12 cellular contexts compared by ENCODE assay signal in genomic region chr13:50677687-50678463, GRCh38.
DNase-seq lines count a peak whose midpoint lies in the region; ATAC-seq and TF ChIP-seq lines count a peak whose summit lies in the region.
"Had no signal": no experiment of that assay in that cellular context is flagged by ENCODE, and none has a peak within 500 bp of the region (broad histone marks: within the 10 kb centered on the region; RNA-seq: fewer than 3 reads in every experiment).

No MANE protein-coding gene starts in this region.

- peak; percentile 16 for DNase-seq in BE2C
- DNase-seq in NCI-H1417 treated with DMSO at 0.1 percent for 48 hours (lab: John Stamatoyannopoulos, UW) = peak; percentile 65
- peak; percentile 19 for DNase-seq in brain microvascular endothelial cell
- DNase-seq in midbrain (lab: John Stamatoyannopoulos, UW) = peak; percentile 84
- no peak for DNase-seq in activated CD4-positive, alpha-beta T cell treated with anti-CD3 and anti-CD28 coated beads, Interleukin-2, amount 10 ng/mL, durations not matched to agents 24 days and 14 days
- DNase-seq in CD4-positive, alpha-beta T cell = no peak
- DNase-seq: activated T-cell treated with anti-CD3 and anti-CD28 coated beads, Interleukin-2, amount 50 U/mL, for 72 hours; NK-92 treated with Interleukin-12 subunit alpha and Interleukin-12 subunit beta, amount 100 ng/mL, for 24 hours had no signal

- in situ Hi-C loops in brain microvascular endothelial cell (cut with HindIII; ENCODE audit: low pct_ligation_motif_present, low sequenced_read_pairs) = no loop called here

- H3K27ac Mint-ChIP-seq in activated CD4-positive, alpha-beta T cell treated with anti-CD3 and anti-CD28 coated beads, Interleukin-2, amount 10 ng/mL, durations not matched to agents 24 days and 14 days = no peak overlapping the region
- no peak overlapping the region for H3K27ac Mint-ChIP-seq in CD4-positive, alpha-beta T cell
- H3K27ac Mint-ChIP-seq: activated T-cell treated with anti-CD3 and anti-CD28 coated beads, Interleukin-2, amount 50 U/mL, for 72 hours had no signal

- POLR2A ChIA-PET in CD4-positive, alpha-beta T cell (lab: Charles Lee) = interaction anchor here (0.6 kb wide), 1 partner anchor 720 kb away, joined by 3 read pairs; no protein-coding TSS in a partner anchor

- peaks cover 8% of the 10 kb centered on the region for H3K27me3 Mint-ChIP-seq in activated CD4-positive, alpha-beta T cell treated with anti-CD3 and anti-CD28 coated beads, Interleukin-2, amount 10 ng/mL, durations not matched to agents 24 days and 14 days
- H3K27me3 Mint-ChIP-seq in CD4-positive, alpha-beta T cell = no peaks in the 10 kb centered on the region

- no peaks in the 10 kb centered on the region for H3K36me3 Mint-ChIP-seq in activated CD4-positive, alpha-beta T cell treated with anti-CD3 and anti-CD28 coated beads, Interleukin-2, amount 10 ng/mL, durations not matched to agents 24 days and 14 days (ENCODE audit: low read depth)
- H3K36me3 Mint-ChIP-seq in CD4-positive, alpha-beta T cell (ENCODE audit: low read depth) = no peaks in the 10 kb centered on the region

- H3K27ac ChIP-seq in brain microvascular endothelial cell = peak overlapping the region; percentile 79
- H3K27ac ChIP-seq in CD4-positive, alpha-beta T cell (ENCODE audit: low read depth, low read length) = no peak overlapping the region
- H3K27ac ChIP-seq: BLaER1 treated with 17β-estradiol and CSF1 and Interleukin-3, amounts not matched to agents 10 nM and 100 nM; neutrophil had no signal

- H3K4me1 Mint-ChIP-seq in activated CD4-positive, alpha-beta T cell treated with anti-CD3 and anti-CD28 coated beads, Interleukin-2, amount 10 ng/mL, durations not matched to agents 24 days and 14 days = no peaks in the 10 kb centered on the region
- no peaks in the 10 kb centered on the region for H3K4me1 Mint-ChIP-seq in CD4-positive, alpha-beta T cell (ENCODE audit: low read depth)

- no peak overlapping the region for H3K4me3 Mint-ChIP-seq in activated CD4-positive, alpha-beta T cell treated with anti-CD3 and anti-CD28 coated beads, Interleukin-2, amount 10 ng/mL, durations not matched to agents 24 days and 14 days
- no peak overlapping the region for H3K4me3 Mint-ChIP-seq in CD4-positive, alpha-beta T cell
- H3K4me3 Mint-ChIP-seq: activated T-cell treated with anti-CD3 and anti-CD28 coated beads, Interleukin-2, amount 50 U/mL, for 72 hours had no signal

- ATAC-seq in GM19351 (IDR thresholded peaks at IDR 0.05; ENCODE audit: unreplicated experiment) = no peak
- no peak for ATAC-seq in GM19455 (IDR thresholded peaks at IDR 0.05; ENCODE audit: unreplicated experiment)
- no peak for ATAC-seq in CD4-positive, alpha-beta T cell (ENCODE audit: poor library complexity)
- ATAC-seq: activated T-cell treated with anti-CD3 and anti-CD28 coated beads, Interleukin-2, amount 50 U/mL, for 72 hours had no signal

- H3K36me3 ChIP-seq in BE2C = no peaks in the 10 kb centered on the region
- no peaks in the 10 kb centered on the region for H3K36me3 ChIP-seq in brain microvascular endothelial cell (replicated peaks)
- H3K36me3 ChIP-seq: BLaER1 treated with 17β-estradiol and CSF1 and Interleukin-3, amounts not matched to agents 10 nM and 100 nM; neutrophil had no signal

- CTCF ChIA-PET in CD4-positive, alpha-beta T cell (lab: Charles Lee) = no interaction called here

- intact Hi-C loops in activated CD4-positive, alpha-beta T cell treated with anti-CD3 and anti-CD28 coated beads, Interleukin-2, amount 10 ng/mL, durations not matched to agents 24 days and 14 days (cut with micrococcal nuclease) = no loop called here
- intact Hi-C loops in CD4-positive, alpha-beta T cell (cut with DNase I, micrococcal nuclease) = no loop called here

- no peaks in the 10 kb centered on the region for H3K9me3 ChIP-seq in BE2C
- no peaks in the 10 kb centered on the region for H3K9me3 ChIP-seq in CD4-positive, alpha-beta T cell (ENCODE audit: control insufficient read depth, low read length)
- H3K9me3 ChIP-seq: neutrophil had no signal

- no peak for TF ChIP-seq CTCF in BE2C (IDR thresholded peaks at IDR 0.05; ENCODE audit: low read depth, low read length)
- no peak for TF ChIP-seq CTCF in brain microvascular endothelial cell (IDR thresholded peaks at IDR 0.05; ENCODE audit: low read depth, low read length, missing control alignments)
- no peak for TF ChIP-seq CTCF in CD4-positive, alpha-beta T cell (IDR thresholded peaks at IDR 0.05)

- H3K4me1 ChIP-seq in BE2C = no peaks in the 10 kb centered on the region; the same call in 1 of the 2 replicates

- no peaks in the 10 kb centered on the region for H3K27me3 ChIP-seq in BE2C
- H3K27me3 ChIP-seq in brain microvascular endothelial cell (replicated peaks) = no peaks in the 10 kb centered on the region
- no peaks in the 10 kb centered on the region for H3K27me3 ChIP-seq in CD4-positive, alpha-beta T cell (ENCODE audit: control insufficient read depth, insufficient read depth, low read length)
- H3K27me3 ChIP-seq: BLaER1 treated with 17β-estradiol and CSF1 and Interleukin-3, amounts not matched to agents 10 nM and 100 nM; neutrophil had no signal

- no peak overlapping the region for H3K4me3 ChIP-seq in BE2C (ENCODE audit: low read depth, low read length)
- H3K4me3 ChIP-seq in brain microvascular endothelial cell (ENCODE audit: low read depth, low read length) = no peak overlapping the region
- H3K4me3 ChIP-seq: BLaER1 treated with 17β-estradiol and CSF1 and Interleukin-3, amounts not matched to agents 10 nM and 100 nM had no signal

- H3K9me3 Mint-ChIP-seq in activated CD4-positive, alpha-beta T cell treated with anti-CD3 and anti-CD28 coated beads, Interleukin-2, amount 10 ng/mL, durations not matched to agents 24 days and 14 days = peaks cover 6% of the 10 kb centered on the region
- no peaks in the 10 kb centered on the region for H3K9me3 Mint-ChIP-seq in CD4-positive, alpha-beta T cell
- H3K9me3 Mint-ChIP-seq: activated T-cell treated with anti-CD3 and anti-CD28 coated beads, Interleukin-2, amount 50 U/mL, for 72 hours had no signal

Comparison
In these comparisons a context has a peak if more than half of its experiments do, and no peak if none do; other contexts are left out.
1. DNase-seq: peak in BE2C (single experiment), NCI-H1417 treated with DMSO at 0.1 percent for 48 hours (single experiment), brain microvascular endothelial cell (single experiment) and midbrain (single experiment); none in activated CD4-positive, alpha-beta T cell treated with anti-CD3 and anti-CD28 coated beads, Interleukin-2, amount 10 ng/mL, durations not matched to agents 24 days and 14 days (single experiment) and CD4-positive, alpha-beta T cell (0 of 10).